ENCODE assay signal across 12 cellular contexts in the genomic region with DNA sequence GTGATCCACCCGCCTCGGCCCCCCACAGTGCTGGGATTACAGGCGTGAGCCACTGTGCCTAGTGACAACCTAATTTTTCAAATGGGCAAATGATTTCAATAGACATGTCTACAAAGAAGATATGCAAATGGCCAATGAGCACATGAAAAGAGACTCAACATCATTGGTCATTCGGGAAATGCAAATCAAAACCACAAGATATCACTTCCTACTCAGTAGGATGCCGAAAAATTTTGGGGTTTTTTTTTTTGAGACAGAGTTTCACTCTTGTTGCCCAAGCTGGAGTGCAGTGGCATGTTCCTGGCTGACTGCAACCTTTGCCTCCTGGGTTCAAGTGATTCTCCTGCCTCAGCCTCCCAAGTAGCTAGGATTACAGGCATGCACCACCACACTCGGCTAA. TPM values are rescaled to one million over a fixed set of nuclear protein-coding genes. Genes with fewer than 3 reads are reported as not detected.
"Had no signal": no experiment of that assay in that cellular context is flagged by ENCODE, and none has a peak within 500 bp of the region (broad histone marks: within the 10 kb centered on the region; RNA-seq: fewer than 3 reads in every experiment).

No MANE protein-coding gene starts in this region.

RNA-seq across cellular contexts. Expression of a gene that starts 13.1 kb away (rescaled TPM):
- total RNA-seq: natural killer cell, neural crest cell, omental fat pad, osteocyte, posterior vena cava, pulmonary artery endothelial cell, right atrium auricular region, sciatic nerve, smooth muscle cell, subcutaneous adipose tissue, tibial nerve, vagina had no signal
- polyA plus RNA-seq: smooth muscle cell had no signal
